Comparison of ENCODE assay signal across 9 cellular contexts in the genomic region with DNA sequence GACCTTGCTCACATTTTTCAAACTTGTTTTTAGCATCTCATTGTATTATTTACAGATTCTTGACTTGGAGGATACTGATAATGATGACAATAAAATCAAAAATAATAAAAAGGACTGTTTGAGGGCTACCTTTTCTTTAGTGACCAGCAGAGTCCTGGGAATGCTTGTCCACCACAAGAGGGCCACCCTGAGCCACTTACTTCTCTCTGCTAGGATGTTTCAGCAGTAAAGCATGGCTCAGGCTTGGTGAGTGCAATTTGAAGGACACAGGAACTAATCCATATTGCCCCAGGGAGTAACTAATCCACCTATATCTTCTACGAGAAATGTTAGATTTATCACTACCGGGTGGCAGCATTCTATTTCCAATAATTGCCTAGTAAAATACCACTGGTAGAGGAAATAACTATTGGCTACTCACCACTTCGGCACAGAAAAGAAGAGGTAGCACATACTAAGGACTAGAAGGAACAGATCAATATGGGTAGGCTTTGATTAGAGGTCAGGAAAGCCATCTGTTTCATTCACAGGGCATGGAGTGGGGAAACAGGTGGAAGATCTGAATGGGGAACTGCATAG. TPM values are rescaled to one million over a fixed set of nuclear protein-coding genes. Genes with fewer than 3 reads are reported as not detected.
A peak's percentile ranks its signal among the peaks of the same experiment; 100 is the strongest.
DNase-seq lines count a peak whose midpoint lies in the region; ATAC-seq, FAIRE-seq and TF ChIP-seq lines count a peak whose summit lies in the region.
"Had no signal": no experiment of that assay in that cellular context is flagged by ENCODE, and none has a peak within 500 bp of the region (broad histone marks: within the 10 kb centered on the region; RNA-seq: fewer than 3 reads in every experiment).

No MANE protein-coding gene starts in this region.

- H3K36me3 ChIP-seq in prostate gland, result no peaks in the 10 kb centered on the region

- no peaks in the 10 kb centered on the region for H3K9me3 ChIP-seq in prostate gland

- peak; percentile 96 for ATAC-seq in GM21447 (IDR thresholded peaks at IDR 0.05; ENCODE audit: unreplicated experiment)

- no peaks in the 10 kb centered on the region for H3K4me1 ChIP-seq in prostate gland (replicated peaks)

- TF ChIP-seq CTCF in prostate gland (IDR thresholded peaks at IDR 0.05), result peak; percentile 50 to 73 (median 72)

- FAIRE-seq in HTR-8/SVneo (lab: Jason Lieb, UNC), result no peak

- no peak for TF ChIP-seq POLR2A in prostate gland (IDR thresholded peaks at IDR 0.05)

- peak overlapping the region in 1 of 2 donors; percentile 52 for H3K27ac ChIP-seq in prostate gland
- H3K27ac ChIP-seq: epithelial cell of prostate had no signal

- no peak overlapping the region for H3K4me3 ChIP-seq in prostate gland

- no peaks in the 10 kb centered on the region for H3K27me3 ChIP-seq in prostate gland (replicated peaks; ENCODE audit: insufficient read depth)

- 49% methylated on average over 3 of the region's 3 CpGs for whole genome bisulfite sequencing in prostate gland

- DNase-seq in Daoy (ENCODE audit: low read depth), result peak; percentile 64
- peak; percentile 63 for DNase-seq in HTR-8/SVneo (ENCODE audit: insufficient read length, low spot score)
- DNase-seq in SHP77 (lab: John Stamatoyannopoulos, UW), result peak; percentile 16 to 59
- DNase-seq in activated effector memory CD4-positive, alpha-beta T cell treated with anti-CD3 and anti-CD28 coated beads, Interleukin-2, amount 50 U/mL, for 16 hours, result peak; percentile 85
- peak; percentile 43 to 91 (median 76) for DNase-seq in head of caudate nucleus
- peak; percentile 62 for DNase-seq in prostate gland (ENCODE audit: low spot score)
- peak; percentile 69 for DNase-seq in ureter (ENCODE audit: low spot score)

- intact Hi-C loops in head of caudate nucleus (cut with DNase I) (loop anchor here (2.0 to 10.0 kb wide), 2 partner anchors 50 to 74 kb away; a partner anchor contains a TSS), prostate gland (cut with DNase I) (loop anchor here (2.0 to 5.0 kb wide), 2 partner anchors 52 to 74 kb away; a partner anchor contains a TSS)

RNA-seq across cellular contexts. Expression of a gene that starts 5.8 kb away (rescaled TPM):
- 1.9 and 5.9 TPM in 2 replicates for total RNA-seq in Daoy (2014; rRNA removed; shearing (Covaris generic))
- 1 to 10 TPM; 1.5 to 6.3 TPM for total RNA-seq in prostate gland
- total RNA-seq in ureter, result 12.8 TPM
